Comparison of ENCODE assay signal across 26 cellular contexts in the genomic region with DNA sequence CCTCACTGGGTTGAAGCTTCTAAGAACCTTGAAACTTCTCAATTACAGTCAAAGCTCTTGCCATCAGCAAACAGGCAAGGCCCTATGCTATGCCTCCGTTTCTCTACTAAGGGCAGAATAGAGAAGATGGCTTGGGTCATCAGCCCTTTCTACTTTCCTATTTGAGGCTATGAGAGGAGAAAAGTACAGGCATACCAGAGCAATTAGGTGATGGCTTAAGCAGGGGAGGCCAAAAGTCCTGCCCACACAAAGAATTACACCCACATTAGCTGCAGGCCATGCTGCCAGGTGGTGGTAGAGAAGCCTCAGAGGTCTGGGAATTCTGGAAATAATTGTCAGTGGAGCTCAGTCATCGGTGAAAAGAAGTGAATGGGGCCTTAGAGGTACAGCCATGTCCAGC.
DNase-seq lines count a peak whose midpoint lies in the region; ATAC-seq, FAIRE-seq and TF ChIP-seq lines count a peak whose summit lies in the region.
"Had no signal": no experiment of that assay in that cellular context is flagged by ENCODE, and none has a peak within 500 bp of the region (broad histone marks: within the 10 kb centered on the region; RNA-seq: fewer than 3 reads in every experiment).

No MANE protein-coding gene starts in this region.

- H3K36me3 ChIP-seq in RWPE2 (ENCODE audit: low read depth) = no peaks in the 10 kb centered on the region
- H3K36me3 ChIP-seq: left ventricle myocardium inferior, tibial artery had no signal

- no peak overlapping the region for H3K27ac ChIP-seq in RWPE2 (ENCODE audit: poor library complexity, severe bottlenecking)
- H3K27ac ChIP-seq: coronary artery, left ventricle myocardium inferior, tibial artery had no signal

- H3K9me3 ChIP-seq in RWPE2 (ENCODE audit: severe bottlenecking) = no peaks in the 10 kb centered on the region
- H3K9me3 ChIP-seq: left ventricle myocardium inferior, tibial artery had no signal

- DNase-seq in EL (peak; percentile 81), RWPE2 (ENCODE audit: low spot score) (no peak), iris pigment epithelial cell (ENCODE audit: low read depth) (peak; percentile 10), urothelium cell line (ENCODE audit: low spot score) (peak; percentile 60), COR-L47 (lab: John Stamatoyannopoulos, UW) (no peak), KBM-7 (no peak)
- DNase-seq: activated CD4-positive, alpha-beta memory T cell treated with anti-CD3 and anti-CD28 coated beads for 36 hours; activated CD8-positive, alpha-beta memory T cell treated with anti-CD3 and anti-CD28 coated beads, Interleukin-2, amount 50 U/mL, for 4 hours; activated naive CD4-positive, alpha-beta T cell treated with anti-CD3 and anti-CD28 coated beads for 36 hours; CD4-positive, alpha-beta T cell; effector memory CD8-positive, alpha-beta T cell; erythroblast; H7; KG1; left ventricle myocardium inferior; natural killer cell; NCI-H1417; NCI-H2081 treated with DMSO at 0.1 percent for 48 hours; NCI-H446 treated with DMSO at 0.1 percent for 48 hours; RPMI8226; small intestine; stimulated activated CD4-positive, alpha-beta T cell treated with anti-CD3 and anti-CD28 coated beads, Interleukin-1b, Interleukin-23, amount 100 ng/mL, for 48 hours; tibial artery had no signal

- no peak overlapping the region for H3K4me3 ChIP-seq in RWPE2 (ENCODE audit: severe bottlenecking)
- H3K4me3 ChIP-seq: coronary artery, left ventricle myocardium inferior, tibial artery had no signal

- no peak for TF ChIP-seq CTCF in RWPE2 (IDR thresholded peaks at IDR 0.05; ENCODE audit: poor library complexity, severe bottlenecking)

- no peaks in the 10 kb centered on the region for H3K4me1 ChIP-seq in RWPE2 (ENCODE audit: insufficient read depth, poor library complexity, severe bottlenecking)

- ATAC-seq in RWPE2 (ENCODE audit: low read depth) (peak; percentile 24; the same call in 2 of the 3 replicates), HG03571 (IDR thresholded peaks at IDR 0.05; ENCODE audit: unreplicated experiment) (no peak)
- ATAC-seq: effector memory CD8-positive, alpha-beta T cell; natural killer cell had no signal

- H3K27me3 ChIP-seq in RWPE2 (ENCODE audit: insufficient read depth, poor library complexity, severe bottlenecking) = peaks cover 3% of the 10 kb centered on the region

- FAIRE-seq in urothelium cell line (lab: Jason Lieb, UNC) = no peak
- FAIRE-seq: GM12892, small intestine had no signal

- in situ Hi-C loops in KBM-7 (cut with MboI; ENCODE audit: low pct_unique_long_range_greater_than_20kb, low sequenced_read_pairs) = no loop called here

Comparison
In these comparisons a context has a peak if more than half of its experiments do, and no peak if none do; other contexts are left out.
1. DNase-seq: peak in EL (single experiment), iris pigment epithelial cell (single experiment) and urothelium cell line (single experiment); none in RWPE2 (single experiment), COR-L47 (single experiment) and KBM-7 (single experiment).